In the genomic region with DNA sequence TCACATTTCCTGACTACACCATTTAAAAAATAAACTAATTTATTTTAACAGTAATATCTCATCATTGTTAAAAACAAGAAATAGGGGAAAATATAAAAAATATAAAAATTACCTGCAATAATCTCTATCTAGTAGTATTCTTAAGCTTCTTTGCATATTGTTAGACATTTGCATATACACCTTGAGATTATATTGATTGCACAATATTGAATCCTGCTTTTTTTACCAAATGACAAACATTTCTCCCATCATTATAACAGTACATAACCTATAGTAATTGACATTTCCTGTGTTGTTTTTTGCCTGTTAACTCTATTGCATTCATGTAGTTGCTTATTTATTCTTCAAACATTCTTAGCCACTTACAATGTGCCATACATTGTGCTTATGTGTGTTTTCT, we compare ENCODE assay signal across 18 cellular contexts. TPM values are rescaled to one million over a fixed set of nuclear protein-coding genes. Genes with fewer than 3 reads are reported as not detected.
DNase-seq lines count a peak whose midpoint lies in the region; ATAC-seq, FAIRE-seq and TF ChIP-seq lines count a peak whose summit lies in the region.
"Had no signal": no experiment of that assay in that cellular context is flagged by ENCODE, and none has a peak within 500 bp of the region (broad histone marks: within the 10 kb centered on the region; RNA-seq: fewer than 3 reads in every experiment).

No MANE protein-coding gene starts in this region.

- no peaks in the 10 kb centered on the region for H3K27me3 ChIP-seq in HUES6 (ENCODE audit: control insufficient read depth, insufficient read depth, low read length)
- no peaks in the 10 kb centered on the region for H3K27me3 ChIP-seq in K562 (ENCODE audit: control insufficient read depth in 2 of 2, insufficient read depth in 2 of 2, low read length in 2 of 2)
- no peaks in the 10 kb centered on the region for H3K27me3 ChIP-seq in iPS-15b (ENCODE audit: control insufficient read depth, insufficient read depth, low read length)
- peaks cover 54% of the 10 kb centered on the region for H3K27me3 ChIP-seq in foreskin keratinocyte
- H3K27me3 ChIP-seq: BLaER1 treated with 17β-estradiol and CSF1 and Interleukin-3, amounts not matched to agents 10 nM and 100 nM had no signal

- H3K9me3 ChIP-seq in ES-I3 (ENCODE audit: control insufficient read depth, insufficient read depth, low read length) (no peaks in the 10 kb centered on the region), HUES6 (ENCODE audit: control insufficient read depth, insufficient read depth, low read depth, low read length) (no peaks in the 10 kb centered on the region), K562 (replicated peaks; ENCODE audit: control insufficient read depth, insufficient read depth, low read depth, low read length) (no peaks in the 10 kb centered on the region), iPS-15b (ENCODE audit: control insufficient read depth, insufficient read depth, low read length) (no peaks in the 10 kb centered on the region)
- H3K9me3 ChIP-seq: BLaER1 treated with 17β-estradiol and CSF1 and Interleukin-3, amounts not matched to agents 10 nM and 100 nM had no signal

- H3K4me3 Mint-ChIP-seq in activated naive CD4-positive, alpha-beta T cell treated with anti-CD3 and anti-CD28 coated beads for 36 hours: no peak overlapping the region
- H3K4me3 Mint-ChIP-seq in activated CD8-positive, alpha-beta T cell treated with anti-CD3 and anti-CD28 coated beads for 36 hours: no peak overlapping the region
- H3K4me3 Mint-ChIP-seq: CD4-positive, CD25-positive, alpha-beta regulatory T cell had no signal

- no peaks in the 10 kb centered on the region for H3K27me3 Mint-ChIP-seq in activated naive CD4-positive, alpha-beta T cell treated with anti-CD3 and anti-CD28 coated beads for 36 hours (ENCODE audit: low read depth)
- no peaks in the 10 kb centered on the region for H3K27me3 Mint-ChIP-seq in activated CD8-positive, alpha-beta T cell treated with anti-CD3 and anti-CD28 coated beads for 36 hours

- no peaks in the 10 kb centered on the region for H3K36me3 Mint-ChIP-seq in activated naive CD4-positive, alpha-beta T cell treated with anti-CD3 and anti-CD28 coated beads for 36 hours (ENCODE audit: low read depth)
- H3K36me3 Mint-ChIP-seq in activated CD8-positive, alpha-beta T cell treated with anti-CD3 and anti-CD28 coated beads for 36 hours (ENCODE audit: low read depth): no peaks in the 10 kb centered on the region
- H3K36me3 Mint-ChIP-seq: CD4-positive, CD25-positive, alpha-beta regulatory T cell had no signal

- in situ Hi-C loops in K562 (cut with MboI): no loop called here

- BruUV-seq in K562 (replicated peaks; lab: Mats Ljungman, UMichigan): no TSS peak

- peaks cover 36% of the 10 kb centered on the region for H3K4me1 ChIP-seq in ES-I3 (ENCODE audit: insufficient read depth, low read length)
- H3K4me1 ChIP-seq in HUES6 (ENCODE audit: control insufficient read depth, insufficient read depth, low read length): peaks cover 72% of the 10 kb centered on the region
- peaks cover 8 to 42% of the 10 kb centered on the region in 2 experiments; a peak in 3 of 5 replicates for H3K4me1 ChIP-seq in K562 (replicated peaks in 1 of 2; ENCODE audit: control insufficient read depth in 2 of 2, insufficient read depth in 2 of 2, low read length in 2 of 2)
- H3K4me1 ChIP-seq in iPS-15b (ENCODE audit: control insufficient read depth, insufficient read depth, low read length): peaks cover 44% of the 10 kb centered on the region
- H3K4me1 ChIP-seq in foreskin keratinocyte: no peaks in the 10 kb centered on the region
- H3K4me1 ChIP-seq: BLaER1 treated with 17β-estradiol and CSF1 and Interleukin-3, amounts not matched to agents 10 nM and 100 nM had no signal

- peak overlapping the region; percentile 38; the same call in 1 of the 2 replicates for H3K4me3 ChIP-seq in HUES6 (ENCODE audit: low read depth, low read length)
- no peak overlapping the region for H3K4me3 ChIP-seq in K562
- H3K4me3 ChIP-seq in iPS-15b (ENCODE audit: low read depth, low read length): no peak overlapping the region
- H3K4me3 ChIP-seq: BLaER1 treated with 17β-estradiol and CSF1 and Interleukin-3, amounts not matched to agents 10 nM and 100 nM had no signal

- no peaks in the 10 kb centered on the region for H3K9me3 Mint-ChIP-seq in activated naive CD4-positive, alpha-beta T cell treated with anti-CD3 and anti-CD28 coated beads for 36 hours
- no peaks in the 10 kb centered on the region for H3K9me3 Mint-ChIP-seq in activated CD8-positive, alpha-beta T cell treated with anti-CD3 and anti-CD28 coated beads for 36 hours

- no peaks in the 10 kb centered on the region for H3K4me1 Mint-ChIP-seq in activated naive CD4-positive, alpha-beta T cell treated with anti-CD3 and anti-CD28 coated beads for 36 hours (ENCODE audit: low read depth)
- H3K4me1 Mint-ChIP-seq in activated CD8-positive, alpha-beta T cell treated with anti-CD3 and anti-CD28 coated beads for 36 hours (ENCODE audit: low read depth): no peaks in the 10 kb centered on the region
- H3K4me1 Mint-ChIP-seq: CD4-positive, CD25-positive, alpha-beta regulatory T cell had no signal

- H2AFZ ChIP-seq in K562 (ENCODE audit: low read depth, low read length): no peak overlapping the region

- H3K9ac ChIP-seq in ES-I3 (ENCODE audit: low read depth, low read length) (peak overlapping the region; percentile 3; the same call in 1 of the 2 replicates), HUES6 (ENCODE audit: low read length) (peak overlapping the region; percentile 93), K562 (ENCODE audit: insufficient read depth in 1 of 2, low read depth in 2 of 2, low read length in 2 of 2) (no peak overlapping the region), iPS-15b (ENCODE audit: low read depth, low read length) (peak overlapping the region; percentile 57)
- H3K9ac ChIP-seq: BLaER1 treated with 17β-estradiol and CSF1 and Interleukin-3, amounts not matched to agents 10 nM and 100 nM had no signal

- ATAC-seq in K562: no peak
- no peak for ATAC-seq in foreskin keratinocyte
- no peak for ATAC-seq in activated CD8-positive, alpha-beta T cell treated with anti-CD3 and anti-CD28 coated beads for 36 hours
- ATAC-seq: HCT116 had no signal

- H3K36me3 ChIP-seq in ES-I3 (ENCODE audit: insufficient read depth, low read length) (no peaks in the 10 kb centered on the region), HUES6 (ENCODE audit: control insufficient read depth, insufficient read depth, low read length) (no peaks in the 10 kb centered on the region), K562 (ENCODE audit: control insufficient read depth, insufficient read depth, low read length) (no peaks in the 10 kb centered on the region), iPS-15b (ENCODE audit: control insufficient read depth, insufficient read depth, low read length) (no peaks in the 10 kb centered on the region)
- H3K36me3 ChIP-seq: BLaER1 treated with 17β-estradiol and CSF1 and Interleukin-3, amounts not matched to agents 10 nM and 100 nM had no signal

- DNase-seq in K562 (ENCODE audit: extremely low read depth in 1 of 4, low spot score in 3 of 4) (no peak), foreskin keratinocyte (no peak), NCI-H2196 (lab: John Stamatoyannopoulos, UW; ENCODE audit: unreplicated experiment) (no peak)
- DNase-seq in activated naive CD4-positive, alpha-beta T cell treated with anti-CD3 and anti-CD28 coated beads for 36 hours: no peak
- no peak for DNase-seq in activated CD8-positive, alpha-beta T cell treated with anti-CD3 and anti-CD28 coated beads for 36 hours
- DNase-seq: 8988T; ACHN; CD4-positive, CD25-positive, alpha-beta regulatory T cell; DMS53; GOT3; KG1 had no signal

- CTCF ChIA-PET in K562 (lab: Yijun Ruan, JAX; ENCODE audit: low intra/inter-chr PET ratio): no interaction called here
- CTCF ChIA-PET in activated naive CD4-positive, alpha-beta T cell treated with anti-CD3 and anti-CD28 coated beads for 36 hours (lab: Charles Lee): no interaction called here
- CTCF ChIA-PET in activated CD8-positive, alpha-beta T cell treated with anti-CD3 and anti-CD28 coated beads for 36 hours (lab: Charles Lee): no interaction called here

- H3K9me1 ChIP-seq in K562 (ENCODE audit: control insufficient read depth, insufficient read depth, low read length): no peaks in the 10 kb centered on the region

- no peak for TF ChIP-seq POLR2A in K562 (conservative IDR thresholded peaks at IDR 0.05)

- H4K20me1 ChIP-seq in K562 (replicated peaks; ENCODE audit: control insufficient read depth, insufficient read depth, low read length): no peaks in the 10 kb centered on the region
- H4K20me1 ChIP-seq: BLaER1 treated with 17β-estradiol and CSF1 and Interleukin-3, amounts not matched to agents 10 nM and 100 nM had no signal

- no peaks in the 10 kb centered on the region for H3K79me2 ChIP-seq in K562 (ENCODE audit: control insufficient read depth, insufficient read depth, low read length)

- no peak for TF ChIP-seq EP300 in K562 (IDR thresholded peaks at IDR 0.05; ENCODE audit: low read length)

- H3K27ac ChIP-seq in HUES6 (ENCODE audit: low read depth, low read length) (peak overlapping the region; percentile 100), K562 (ENCODE audit: extremely low read depth, low read depth, low read length) (no peak overlapping the region), foreskin keratinocyte (no peak overlapping the region)
- H3K27ac ChIP-seq: BLaER1 treated with 17β-estradiol and CSF1 and Interleukin-3, amounts not matched to agents 10 nM and 100 nM had no signal

- FAIRE-seq in K562 (lab: Jason Lieb, UNC): no peak
- FAIRE-seq: GM18507 had no signal

- no peak overlapping the region for H3K4me2 ChIP-seq in K562 (ENCODE audit: insufficient read depth, low read length)
- H3K4me2 ChIP-seq: BLaER1 treated with 17β-estradiol and CSF1 and Interleukin-3, amounts not matched to agents 10 nM and 100 nM had no signal

- TF ChIP-seq CTCF in K562 (IDR thresholded peaks at IDR 0.05 in 2 of 3, conservative IDR thresholded peaks at IDR 0.05 in 1 of 3; ENCODE audit: insufficient read depth in 2 of 3, low read depth in 1 of 3, low read length in 3 of 3) (no peak), foreskin keratinocyte (conservative IDR thresholded peaks at IDR 0.05) (no peak)
- TF ChIP-seq CTCF in activated CD8-positive, alpha-beta T cell treated with anti-CD3 and anti-CD28 coated beads for 36 hours (IDR thresholded peaks at IDR 0.05): no peak

- intact Hi-C loops in K562 (cut with micrococcal nuclease): no loop called here
- intact Hi-C loops in activated naive CD4-positive, alpha-beta T cell treated with anti-CD3 and anti-CD28 coated beads for 36 hours (cut with micrococcal nuclease): no loop called here
- intact Hi-C loops in activated CD8-positive, alpha-beta T cell treated with anti-CD3 and anti-CD28 coated beads for 36 hours (cut with micrococcal nuclease): no loop called here

- TF ChIP-seq RAD21 in K562 (CRISPR knock-in tag; conservative IDR thresholded peaks at IDR 0.05 in 1 of 2, IDR thresholded peaks at IDR 0.05 in 1 of 2): no peak

- H3K27ac Mint-ChIP-seq in activated naive CD4-positive, alpha-beta T cell treated with anti-CD3 and anti-CD28 coated beads for 36 hours: no peak overlapping the region
- no peak overlapping the region for H3K27ac Mint-ChIP-seq in activated CD8-positive, alpha-beta T cell treated with anti-CD3 and anti-CD28 coated beads for 36 hours
- H3K27ac Mint-ChIP-seq: CD4-positive, CD25-positive, alpha-beta regulatory T cell had no signal

- POLR2A ChIA-PET in K562 (lab: Yijun Ruan, JAX): interaction anchor here (0.6 to 0.9 kb wide), 2 partner anchors 17 to 220 kb away, joined by 3 read pairs; no protein-coding TSS in a partner anchor
- POLR2A ChIA-PET in activated CD8-positive, alpha-beta T cell treated with anti-CD3 and anti-CD28 coated beads for 36 hours (lab: Charles Lee): no interaction called here

RNA-seq across cellular contexts. Expression of a gene that starts 11.7 kb away (rescaled TPM):
- total RNA-seq in K562 (2011; cell fraction: chromatin; rRNA removed; ENCODE audit: low replicate concordance): 155 and 191 TPM in 2 replicates
- 84.4 and 92.0 TPM in 2 replicates for total RNA-seq in K562 (2011; cell fraction: nucleolus; rRNA removed)
- 106 and 111 TPM in 2 replicates for total RNA-seq in K562 (2011; cell fraction: nucleoplasm; rRNA removed)
- total RNA-seq in K562 (2014; rRNA removed): 10.1 and 11.9 TPM in 2 replicates
- total RNA-seq in K562 (2014; rRNA removed; fragmentation: Illumina TruSeq; extraction: Trizol): 22.6 and 26.2 TPM in 2 replicates
- 12.7 and 14.2 TPM in 2 replicates for total RNA-seq in K562 (2015; rRNA removed; fragmentation: Illumina TruSeq; extraction: Trizol)
- 30.0 and 33.7 TPM in 2 replicates for total RNA-seq in K562 (2021)
- 37.8 and 45.4 TPM in 2 replicates for polyA plus RNA-seq in K562 (2011; rRNA removed)
- 45.9 and 63.7 TPM in 2 replicates for polyA plus RNA-seq in K562 (2011; cell fraction: cytosol; rRNA removed)
- polyA plus RNA-seq in K562 (2011; cell fraction: nucleus; rRNA removed): 126 and 140 TPM in 2 replicates
- 15.0 and 22.9 TPM in 2 replicates for polyA plus RNA-seq in K562 (2012)
- polyA plus RNA-seq in K562 (2014; fragmentation: Illumina TruSeq; extraction: Trizol): 37.0 and 51.1 TPM in 2 replicates
- polyA plus RNA-seq in K562 (2014; fragmentation: Nextera tagmentation; extraction: Ambion mirVana): 10 to 100 TPM; 53.4 to 74.8 TPM
- 34.3 and 35.1 TPM in 2 replicates for polyA plus RNA-seq in K562 (2014; rRNA removed)
- polyA minus RNA-seq in K562 (2011; rRNA and poly(A)+ RNA removed): 54.6 and 74.7 TPM in 2 replicates
- polyA minus RNA-seq in K562 (2011; cell fraction: cytosol; rRNA and poly(A)+ RNA removed): 27.0 and 30.3 TPM in 2 replicates
- polyA minus RNA-seq in K562 (2011; cell fraction: nucleus; rRNA and poly(A)+ RNA removed): 88.5 and 136 TPM in 2 replicates
- total RNA-seq in activated naive CD4-positive, alpha-beta T cell treated with anti-CD3 and anti-CD28 coated beads for 36 hours: not detected
- total RNA-seq in foreskin keratinocyte: not detected in 2 replicates
- polyA plus RNA-seq in foreskin keratinocyte: not detected in 2 replicates
- total RNA-seq in activated CD8-positive, alpha-beta T cell treated with anti-CD3 and anti-CD28 coated beads for 36 hours: not detected
- total RNA-seq: CD4-positive, CD25-positive, alpha-beta regulatory T cell; HT-29 had no signal
- polyA plus RNA-seq: CD4-positive, CD25-positive, alpha-beta regulatory T cell had no signal

Comparison
In these comparisons a context has a peak if more than half of its experiments do, and no peak if none do; other contexts are left out.
1. H3K9ac ChIP-seq: peak in ES-I3 (single experiment), HUES6 (single experiment) and iPS-15b (single experiment); none in K562 (0 of 2).
2. RNA of a gene that starts 11.7 kb away (total RNA-seq): 10.1 to 191 TPM in K562; not detected in activated naive CD4-positive, alpha-beta T cell treated with anti-CD3 and anti-CD28 coated beads for 36 hours, not detected in foreskin keratinocyte and not detected in activated CD8-positive, alpha-beta T cell treated with anti-CD3 and anti-CD28 coated beads for 36 hours; every median in the first group is over 10 times any median in the second.